In the genomic region with DNA sequence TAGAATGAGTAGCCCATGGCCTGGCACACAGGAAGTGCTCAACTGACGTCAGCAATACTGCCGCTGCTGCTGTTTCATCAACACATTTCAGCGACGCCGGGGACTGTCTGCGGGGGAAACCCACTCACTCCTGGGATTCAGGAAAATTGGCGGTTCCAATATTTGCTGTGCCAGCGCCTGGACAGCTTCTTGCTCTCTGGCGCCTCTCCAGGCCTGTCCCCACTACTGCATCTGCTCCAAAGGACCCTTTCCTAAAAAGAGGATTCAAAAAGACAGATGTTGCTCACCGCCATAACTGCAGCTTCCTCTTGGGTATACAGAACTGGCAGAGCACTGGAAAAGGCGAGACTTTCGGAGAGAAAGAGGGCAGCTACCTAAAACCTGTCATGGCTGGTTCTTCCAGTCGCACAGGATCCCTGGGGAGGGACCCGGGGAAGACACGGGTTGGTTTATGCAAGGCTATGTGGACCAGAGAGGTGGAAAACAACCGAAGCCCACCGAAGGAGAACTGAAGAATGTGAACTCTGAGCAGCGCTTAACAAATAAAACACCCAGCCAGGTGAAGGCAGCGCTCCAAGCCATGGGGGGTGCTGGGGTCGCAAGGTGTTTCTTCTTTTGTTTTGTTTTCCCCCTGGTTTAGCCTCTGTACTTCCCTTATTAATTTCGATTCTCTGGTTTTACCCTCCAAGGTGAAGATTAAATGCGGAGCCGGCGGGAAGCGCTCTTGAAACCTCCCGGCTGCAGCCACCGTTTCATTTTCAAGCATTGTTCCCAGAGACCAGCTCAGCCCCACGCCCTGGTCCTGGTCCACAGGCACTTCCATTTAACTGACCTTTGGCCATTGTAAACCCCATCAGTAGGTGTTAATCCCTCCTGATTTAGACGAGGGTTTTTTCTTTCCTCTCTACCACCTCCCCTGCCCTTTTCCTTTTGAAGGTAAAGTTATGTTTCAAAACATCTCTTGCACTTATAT, we compare ENCODE assay signal across 1 cellular context.
TF ChIP-seq lines count a peak whose summit lies in the region.

No MANE protein-coding gene starts in this region.

TF ChIP-seq in H1, 55 proteins besides CTCF, POLR2A, EP300 and RAD21:
- TF ChIP-seq MAFK (IDR thresholded peaks at IDR 0.05; ENCODE audit: low read depth, low read length) (peak; percentile 56; the same call in 1 of the 2 replicates), JUN (IDR thresholded peaks at IDR 0.05; ENCODE audit: low read depth, low read length) (no peak), CHD1 (IDR thresholded peaks at IDR 0.05; ENCODE audit: low read depth, low read length) (no peak), YY1 (IDR thresholded peaks at IDR 0.05; ENCODE audit: low read depth, low read length) (peak; percentile 71)
